In the genomic region with DNA sequence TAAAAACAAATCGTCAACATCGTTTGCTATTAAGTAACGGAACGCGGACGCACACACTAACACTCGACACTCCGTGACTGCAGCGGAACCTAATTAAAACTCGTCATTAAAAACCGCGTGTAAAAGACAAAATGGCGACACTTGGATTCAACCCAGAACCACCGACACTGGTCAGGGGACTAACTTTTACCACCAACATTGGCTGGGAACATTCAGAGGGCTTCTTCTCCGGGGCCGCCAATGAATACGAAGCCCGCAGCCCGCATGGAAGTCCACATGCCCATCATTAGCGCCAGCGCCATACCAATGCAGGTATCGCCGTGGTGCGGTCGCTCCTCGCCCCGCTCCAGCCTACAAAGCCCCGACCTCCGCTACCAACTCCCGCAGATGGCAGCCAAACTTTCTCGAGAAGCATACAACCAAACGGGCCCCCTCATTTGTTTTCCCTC, we compare ENCODE assay signal across 8 cellular contexts. TPM values are rescaled to one million over a fixed set of nuclear protein-coding genes. Genes with fewer than 3 reads are reported as not detected.
DNase-seq lines count a peak whose midpoint lies in the region; ATAC-seq, FAIRE-seq and TF ChIP-seq lines count a peak whose summit lies in the region.

No MANE protein-coding gene starts in this region.

- H3K9me3 Mint-ChIP-seq in effector memory CD8-positive, alpha-beta T cell, result no peaks in the 10 kb centered on the region
- peaks cover 16% of the 10 kb centered on the region for H3K9me3 Mint-ChIP-seq in mesothelial cell of epicardium

- H3K27ac Mint-ChIP-seq in effector memory CD8-positive, alpha-beta T cell, result peak overlapping the region; percentile 99
- H3K27ac Mint-ChIP-seq in mesothelial cell of epicardium, result peak overlapping the region; percentile 97

- H3K27me3 ChIP-seq in A673 (replicated peaks; ENCODE audit: insufficient read depth, low read depth, low read length, poor library complexity), result no peaks in the 10 kb centered on the region
- no peaks in the 10 kb centered on the region for H3K27me3 ChIP-seq in HUES6 (ENCODE audit: control insufficient read depth, insufficient read depth, low read length)
- H3K27me3 ChIP-seq in testis, result no peaks in the 10 kb centered on the region

- H3K9me3 ChIP-seq in A673 (ENCODE audit: low read depth, low read length, poor library complexity, severe bottlenecking), result no peaks in the 10 kb centered on the region
- no peaks in the 10 kb centered on the region for H3K9me3 ChIP-seq in HUES6 (ENCODE audit: control insufficient read depth, insufficient read depth, low read depth, low read length)
- H3K9me3 ChIP-seq in testis, result no peaks in the 10 kb centered on the region

- intact Hi-C loops in A673 (cut with micrococcal nuclease; ENCODE audit: unreplicated experiment), result loop anchor here (1.0 kb wide), 1 partner anchor 30 kb away; no protein-coding TSS in a partner anchor
- intact Hi-C loops in testis (cut with DNase I; ENCODE audit: low total_unique reads), result no loop called here

- H3K9ac ChIP-seq in HUES6 (ENCODE audit: low read length), result peak overlapping the region; percentile 99

- peak overlapping the region; percentile 95 to 97 for H3K4me3 Mint-ChIP-seq in effector memory CD8-positive, alpha-beta T cell
- H3K4me3 Mint-ChIP-seq in mesothelial cell of epicardium, result peak overlapping the region; percentile 91

- TF ChIP-seq POLR2A in testis (IDR thresholded peaks at IDR 0.05), result no peak

- TF ChIP-seq CTCF in A673 (conservative IDR thresholded peaks at IDR 0.05; ENCODE audit: low read depth, low read length) (no peak), mesothelial cell of epicardium (IDR thresholded peaks at IDR 0.05; ENCODE audit: unreplicated experiment) (no peak), testis (IDR thresholded peaks at IDR 0.05) (no peak)

- WGBS in testis, 2 donors, result 0 to 1% methylated on average over 17 to 32 of the region's 32 CpGs

- ATAC-seq in effector memory CD8-positive, alpha-beta T cell (replicated peaks), result peak; percentile 58

- peak; percentile 67 for FAIRE-seq in GM19239 (lab: Jason Lieb, UNC)

- H3K27ac ChIP-seq in A673 (ENCODE audit: low read depth, low read length, poor library complexity, severe bottlenecking) (peak overlapping the region; percentile 93), HUES6 (ENCODE audit: low read depth, low read length) (peak overlapping the region; percentile 98), testis (peak overlapping the region; percentile 93 to 95)

- CTCF ChIA-PET in A673 (lab: Charles Lee), result interaction anchor here (1.0 kb wide), 1 partner anchor 44 kb away, joined by 9 read pairs; no protein-coding TSS in a partner anchor

- H3K27me3 Mint-ChIP-seq in effector memory CD8-positive, alpha-beta T cell, result no peaks in the 10 kb centered on the region
- H3K27me3 Mint-ChIP-seq in mesothelial cell of epicardium (ENCODE audit: low read depth), result no peaks in the 10 kb centered on the region

- H3K4me1 ChIP-seq in A673 (ENCODE audit: insufficient read depth, low read length, poor library complexity, severe bottlenecking), result peaks cover 24% of the 10 kb centered on the region
- H3K4me1 ChIP-seq in HUES6 (ENCODE audit: control insufficient read depth, insufficient read depth, low read length), result peaks cover 17% of the 10 kb centered on the region; the same call in 1 of the 2 replicates
- no peaks in the 10 kb centered on the region for H3K4me1 ChIP-seq in testis

- POLR2A ChIA-PET in A673 (lab: Charles Lee; ENCODE audit: low non-redundant PET), result interaction anchor here (0.7 to 1.3 kb wide), 5 partner anchors 8 to 97 kb away, joined by 4 to 20 read pairs (median 6); no protein-coding TSS in a partner anchor

- H3K4me3 ChIP-seq in A673 (ENCODE audit: low read depth, low read length, poor library complexity, severe bottlenecking) (peak overlapping the region; percentile 65), HUES6 (ENCODE audit: low read depth, low read length) (peak overlapping the region; percentile 86), testis (peak overlapping the region; percentile 74 to 83)

- peaks cover 46% of the 10 kb centered on the region for H3K36me3 ChIP-seq in A673 (ENCODE audit: insufficient read depth, low read length, poor library complexity, severe bottlenecking)
- H3K36me3 ChIP-seq in HUES6 (ENCODE audit: control insufficient read depth, insufficient read depth, low read length), result peaks cover 52% of the 10 kb centered on the region
- H3K36me3 ChIP-seq in testis (ENCODE audit: low read depth, missing control alignments), result no peaks in the 10 kb centered on the region

- peaks cover 0 to 3% of the 10 kb centered on the region in 2 donors for H3K4me1 Mint-ChIP-seq in effector memory CD8-positive, alpha-beta T cell (ENCODE audit: low read depth in 2 of 2)
- peaks cover 11% of the 10 kb centered on the region for H3K4me1 Mint-ChIP-seq in mesothelial cell of epicardium

- no TSS peak for BruUV-seq in A673 (replicated peaks; lab: Mats Ljungman, UMichigan)

- H3K36me3 Mint-ChIP-seq in effector memory CD8-positive, alpha-beta T cell (ENCODE audit: insufficient read depth), result peaks cover 58% of the 10 kb centered on the region
- peaks cover 15% of the 10 kb centered on the region for H3K36me3 Mint-ChIP-seq in mesothelial cell of epicardium

- DNase-seq in A673 (ENCODE audit: low spot score) (no peak), GM19239 (ENCODE audit: insufficient read length, low spot score) (no peak), mesothelial cell of epicardium (ENCODE audit: low spot score in 2 of 2, unreplicated experiment in 2 of 2) (peak in 1 of 2 experiments; percentile 42), testis (peak; percentile 33), cortex of kidney (lab: John Stamatoyannopoulos, UW) (no peak)
- DNase-seq in activated CD4-positive, CD25-positive, alpha-beta regulatory T cell treated with anti-CD3 and anti-CD28 coated beads, Interleukin-2, amount 50 U/mL, for 72 hours, result peak; percentile 42
- DNase-seq in effector memory CD8-positive, alpha-beta T cell, result peak; percentile 37 to 42 (median 42)

RNA-seq across cellular contexts. Expression of a gene that starts 0.5 kb away (rescaled TPM):
- 422 and 432 TPM in 2 replicates for total RNA-seq in A673 (2021)
- total RNA-seq in mesothelial cell of epicardium, result 369 to 373 TPM (median 371 TPM) in 3 replicates
- 100 to 1,000 TPM; 135 to 164 TPM for total RNA-seq in testis
- polyA plus RNA-seq in testis (ENCODE audit: insufficient read depth, low read depth, low replicate concordance), result 106 TPM

Comparison
In these comparisons a context has a peak if more than half of its experiments do, and no peak if none do; other contexts are left out.
1. DNase-seq: peak in activated CD4-positive, CD25-positive, alpha-beta regulatory T cell treated with anti-CD3 and anti-CD28 coated beads, Interleukin-2, amount 50 U/mL, for 72 hours (single experiment), effector memory CD8-positive, alpha-beta T cell (3 of 3) and testis (single experiment); none in A673 (single experiment), GM19239 (single experiment) and cortex of kidney (single experiment).
2. Peak in every context shown above with its lines, with median percentiles within 50 percentile points of each other: H3K27ac ChIP-seq and H3K4me3 ChIP-seq.